ENCODE assay signal across 36 cellular contexts in the genomic region with DNA sequence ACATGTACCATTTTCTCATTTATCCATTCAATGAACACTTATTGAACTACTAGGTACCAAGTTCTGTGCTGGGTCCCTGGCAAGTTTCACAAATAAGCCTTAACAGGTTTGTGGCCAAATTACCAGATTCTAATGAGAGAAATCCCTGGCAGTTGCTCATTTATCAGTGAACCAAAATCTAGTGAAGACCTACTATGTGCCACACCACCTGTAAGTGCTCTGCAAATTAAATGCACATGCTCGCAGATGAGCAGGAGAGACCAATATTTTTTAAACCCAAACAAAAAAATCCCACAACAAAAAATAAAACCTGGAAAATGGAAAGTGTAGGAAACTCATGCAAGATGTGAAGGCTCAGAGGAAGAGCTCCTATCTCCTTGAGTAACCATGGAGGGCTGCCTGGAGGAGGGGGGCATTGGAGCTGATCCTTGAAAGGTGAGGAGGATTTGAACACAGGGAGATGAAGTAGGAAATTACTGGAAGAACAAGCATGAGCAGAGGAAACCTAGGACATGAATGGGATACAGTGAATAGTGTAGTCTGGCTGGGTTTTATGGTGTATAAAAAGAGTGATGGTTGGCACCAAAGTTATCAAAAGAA. TPM values are rescaled to one million over a fixed set of nuclear protein-coding genes. Genes with fewer than 3 reads are reported as not detected.
"Had no signal": no experiment of that assay in that cellular context is flagged by ENCODE, and none has a peak within 500 bp of the region (broad histone marks: within the 10 kb centered on the region; RNA-seq: fewer than 3 reads in every experiment).

No MANE protein-coding gene starts in this region.

- H3K9me3 ChIP-seq: adrenal gland, ascending aorta, body of pancreas, breast epithelium had no signal

- FAIRE-seq: astrocyte, bronchial epithelial cell had no signal

- H3K4me3 ChIP-seq: adrenal gland, ascending aorta, body of pancreas, breast epithelium, cardiac muscle cell had no signal

- H3K4me1 ChIP-seq: adrenal gland, ascending aorta, body of pancreas, breast epithelium had no signal

- H3K27me3 ChIP-seq: adrenal gland, ascending aorta, body of pancreas, cardiac muscle cell had no signal

- DNase-seq: activated effector memory CD4-positive, alpha-beta T cell treated with anti-CD3 and anti-CD28 coated beads, Interleukin-2, amount 50 U/mL, for 16 hours; activated effector memory CD4-positive, alpha-beta T cell treated with Interleukin-2 at 50 U/mL for 16 hours; activated gamma-delta T cell; activated gamma-delta T cell treated with Interleukin-2 at 50 U/mL for 16 hours; activated naive CD4-positive, alpha-beta T cell; activated naive CD4-positive, alpha-beta T cell treated with anti-CD3 and anti-CD28 coated beads for 36 hours; activated naive CD4-positive, alpha-beta T cell treated with anti-CD3 and anti-CD28 coated beads, Interleukin-2, amount 10 ng/mL, durations not matched to agents 7 days and 5 days; activated naive CD4-positive, alpha-beta T cell treated with anti-CD3 and anti-CD28 coated beads, Interleukin-2, amount 50 U/mL, for 16 hours; activated naive CD4-positive, alpha-beta T cell treated with Interleukin-2 at 50 U/mL for 16 hours; activated naive CD8-positive, alpha-beta T cell treated with anti-CD3 and anti-CD28 coated beads for 36 hours; activated naive CD8-positive, alpha-beta T cell treated with anti-CD3 and anti-CD28 coated beads, Interleukin-2, amount 10 ng/mL, durations not matched to agents 7 days and 5 days; activated naive CD8-positive, alpha-beta T cell treated with anti-CD3 and anti-CD28 coated beads, Interleukin-2, amount 50 U/mL, for 24 hours; activated T-cell treated with anti-CD3 and anti-CD28 coated beads, Interleukin-2, amount 50 U/mL, for 24 hours; activated T-cell treated with anti-CD3 and anti-CD28 coated beads, Interleukin-2, amount 50 U/mL, for 4 hours; activated T-cell treated with anti-CD3 and anti-CD28 coated beads, Interleukin-2, amount 50 U/mL, for 48 hours; activated T-cell treated with anti-CD3 and anti-CD28 coated beads, Interleukin-2, amount 50 U/mL, for 72 hours; adrenal gland; amniotic stem cell; amygdala; anterior cingulate cortex; aorta; body of pancreas; brain microvascular endothelial cell; caudate nucleus; central memory CD4-positive, alpha-beta T cell; cerebellar nuclear complex had no signal

- ATAC-seq: activated naive CD4-positive, alpha-beta T cell treated with anti-CD3 and anti-CD28 coated beads, Interleukin-2, amount 50 U/mL, for 72 hours; activated naive CD8-positive, alpha-beta T cell treated with anti-CD3 and anti-CD28 coated beads, Interleukin-2, amount 50 U/mL, for 24 hours; activated T-cell treated with anti-CD3 and anti-CD28 coated beads, Interleukin-2, amount 50 U/mL, for 4 hours; activated T-cell treated with anti-CD3 and anti-CD28 coated beads, Interleukin-2, amount 50 U/mL, for 72 hours; activated T-helper 17 cell treated with anti-CD3 and anti-CD28 coated beads, Interleukin-2, amount 50 U/mL, for 72 hours; body of pancreas had no signal

- H3K36me3 ChIP-seq: adrenal gland, ascending aorta, brain microvascular endothelial cell, breast epithelium, cardiac muscle cell had no signal

- H3K27ac ChIP-seq: adrenal gland, ascending aorta, body of pancreas, brain microvascular endothelial cell, breast epithelium, cardiac muscle cell had no signal

RNA-seq across cellular contexts. Expression of a gene that starts 48.9 kb away (rescaled TPM):
- total RNA-seq: activated naive CD8-positive, alpha-beta T cell treated with anti-CD3 and anti-CD28 coated beads, Interleukin-2, amount 10 ng/mL, durations not matched to agents 7 days and 5 days; activated T-cell treated with anti-CD3 and anti-CD28 coated beads, Interleukin-2, amount 50 U/mL, for 4 hours; activated T-cell treated with anti-CD3 and anti-CD28 coated beads, Interleukin-2, amount 50 U/mL, for 72 hours; activated T-helper 1 cell treated with anti-CD3 and anti-CD28 coated beads, Interleukin-12 subunit alpha, Interleukin-12 subunit beta, Interleukin-2, Interleukin-4 antibody, amounts not matched to agents 30 ng/mL and 10 ng/mL and 1 ng/mL, durations not matched to agents 14 hours and 24 hours and 36 hours; activated T-helper 17 cell treated with anti-CD3 and anti-CD28 coated beads, Interleukin-2, amount 50 U/mL, for 72 hours; activated T-helper 2 cell treated with anti-CD3 and anti-CD28 coated beads, Interferon-gamma antibody, Interleukin-2, Interleukin-4, amounts not matched to agents 10 μg/mL and 5 μg/mL and 100 μg/mL, durations not matched to agents 14 hours and 24 hours and 36 hours; aorta; ascending aorta; astrocyte; bronchial epithelial cell; cardiac muscle cell; chondrocyte had no signal
- polyA plus RNA-seq: aorta, cardiac muscle cell had no signal
